1 cellular context compared by ENCODE assay signal in the genomic region with DNA sequence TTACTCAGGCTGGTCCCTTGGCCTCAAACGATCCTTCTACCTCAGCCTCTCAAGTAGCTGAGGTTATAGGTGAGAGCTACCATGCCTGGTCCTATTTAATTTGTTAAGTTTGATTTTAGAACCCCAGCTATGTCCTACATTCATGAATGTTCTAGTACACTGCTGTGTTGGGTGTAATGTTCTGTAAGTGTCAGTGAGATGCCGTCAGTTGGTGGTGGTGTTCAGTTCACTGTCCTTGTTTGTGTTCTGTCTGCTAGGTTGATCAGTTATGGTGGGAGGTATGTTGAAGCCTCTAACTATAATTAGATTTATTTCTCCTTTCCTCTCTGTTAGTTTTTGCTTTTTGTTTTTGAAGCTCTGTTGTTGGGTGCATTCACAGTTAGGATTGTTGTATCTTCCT.
TF ChIP-seq lines count a peak whose summit lies in the region.

No MANE protein-coding gene starts in this region.

TF ChIP-seq in WTC11, 78 proteins besides CTCF, POLR2A, EP300 and RAD21 (continued from another document):
- no peak for TF ChIP-seq GRHL2 (CRISPR knock-in tag; IDR thresholded peaks at IDR 0.05; ENCODE audit: insufficient replicate concordance, severe bottlenecking)
- TF ChIP-seq, protein P1, sequence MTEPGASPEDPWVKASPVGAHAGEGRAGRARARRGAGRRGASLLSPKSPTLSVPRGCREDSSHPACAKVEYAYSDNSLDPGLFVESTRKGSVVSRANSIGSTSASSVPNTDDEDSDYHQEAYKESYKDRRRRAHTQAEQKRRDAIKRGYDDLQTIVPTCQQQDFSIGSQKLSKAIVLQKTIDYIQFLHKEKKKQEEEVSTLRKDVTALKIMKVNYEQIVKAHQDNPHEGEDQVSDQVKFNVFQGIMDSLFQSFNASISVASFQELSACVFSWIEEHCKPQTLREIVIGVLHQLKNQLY (CRISPR knock-in tag; IDR thresholded peaks at IDR 0.05): no peak
